In genomic region chr17:77210331-77210730, GRCh38 we compare ENCODE assay signal across 18 cellular contexts.
A peak's percentile ranks its signal among the peaks of the same experiment; 100 is the strongest.
DNase-seq lines count a peak whose midpoint lies in the region; TF ChIP-seq lines count a peak whose summit lies in the region.
"Had no signal": no experiment of that assay in that cellular context is flagged by ENCODE, and none has a peak within 500 bp of the region (broad histone marks: within the 10 kb centered on the region; RNA-seq: fewer than 3 reads in every experiment).

No MANE protein-coding gene starts in this region.

- H3K27ac Mint-ChIP-seq in endothelial cell (ENCODE audit: unreplicated experiment) = peak overlapping the region; percentile 61
- no peak overlapping the region for H3K27ac Mint-ChIP-seq in activated CD4-positive, alpha-beta T cell treated with anti-CD3 and anti-CD28 coated beads, Interleukin-2, amount 10 ng/mL, durations not matched to agents 7 days and 5 days
- H3K27ac Mint-ChIP-seq: activated naive CD8-positive, alpha-beta T cell; naive thymus-derived CD4-positive, alpha-beta T cell; WTC11 had no signal

- DNase-seq in NCI-H2081 (lab: John Stamatoyannopoulos, UW) (peak; percentile 39 to 71), NCI-H2081 treated with DMSO at 0.1 percent for 48 hours (lab: John Stamatoyannopoulos, UW) (no peak), NCI-H2196 treated with DMSO at 0.1 percent for 48 hours (lab: John Stamatoyannopoulos, UW; ENCODE audit: unreplicated experiment) (peak; percentile 61), endothelial cell (ENCODE audit: low spot score) (no peak), substantia nigra (lab: John Stamatoyannopoulos, UW) (peak in 2 of 49 donors; percentile 65 to 70), cardiac septum (ENCODE audit: low spot score) (no peak), DMS79 treated with DMSO at 0.1 percent for 48 hours (lab: John Stamatoyannopoulos, UW) (no peak)
- no peak for DNase-seq in activated CD4-positive, alpha-beta T cell treated with anti-CD3 and anti-CD28 coated beads, Interleukin-2, amount 10 ng/mL, durations not matched to agents 7 days and 5 days
- DNase-seq: COR-L47; H9; heart right ventricle; Kasumi-1; naive thymus-derived CD4-positive, alpha-beta T cell; NCI-H1930; stimulated activated CD4-positive, alpha-beta T cell treated with anti-CD3 and anti-CD28 coated beads, Interleukin-4, amount 100 ng/mL, for 1 hour had no signal

- POLR2A ChIA-PET in activated CD4-positive, alpha-beta T cell treated with anti-CD3 and anti-CD28 coated beads, Interleukin-2, amount 10 ng/mL, durations not matched to agents 7 days and 5 days (lab: Charles Lee) = no interaction called here

- peaks cover 52% of the 10 kb centered on the region for H3K4me1 Mint-ChIP-seq in endothelial cell (ENCODE audit: unreplicated experiment)
- no peaks in the 10 kb centered on the region for H3K4me1 Mint-ChIP-seq in activated CD4-positive, alpha-beta T cell treated with anti-CD3 and anti-CD28 coated beads, Interleukin-2, amount 10 ng/mL, durations not matched to agents 7 days and 5 days
- H3K4me1 Mint-ChIP-seq: central memory CD8-positive, alpha-beta T cell had no signal

- H3K4me3 Mint-ChIP-seq in endothelial cell (ENCODE audit: unreplicated experiment) = peak overlapping the region; percentile 68
- H3K4me3 Mint-ChIP-seq in activated CD4-positive, alpha-beta T cell treated with anti-CD3 and anti-CD28 coated beads, Interleukin-2, amount 10 ng/mL, durations not matched to agents 7 days and 5 days = no peak overlapping the region
- H3K4me3 Mint-ChIP-seq: activated naive CD8-positive, alpha-beta T cell; central memory CD8-positive, alpha-beta T cell; H9; naive thymus-derived CD4-positive, alpha-beta T cell; WTC11 had no signal

- H3K27me3 Mint-ChIP-seq in endothelial cell (ENCODE audit: unreplicated experiment) = peaks cover 18% of the 10 kb centered on the region
- H3K27me3 Mint-ChIP-seq in activated CD4-positive, alpha-beta T cell treated with anti-CD3 and anti-CD28 coated beads, Interleukin-2, amount 10 ng/mL, durations not matched to agents 7 days and 5 days = no peaks in the 10 kb centered on the region
- H3K27me3 Mint-ChIP-seq: activated naive CD8-positive, alpha-beta T cell; central memory CD8-positive, alpha-beta T cell; naive thymus-derived CD4-positive, alpha-beta T cell had no signal

- peak overlapping the region; percentile 85 for H3K27ac ChIP-seq in substantia nigra (ENCODE audit: low read depth, low read length, poor library complexity, severe bottlenecking)

- H3K9me3 Mint-ChIP-seq in endothelial cell (ENCODE audit: unreplicated experiment) = no peaks in the 10 kb centered on the region
- no peaks in the 10 kb centered on the region for H3K9me3 Mint-ChIP-seq in activated CD4-positive, alpha-beta T cell treated with anti-CD3 and anti-CD28 coated beads, Interleukin-2, amount 10 ng/mL, durations not matched to agents 7 days and 5 days
- H3K9me3 Mint-ChIP-seq: central memory CD8-positive, alpha-beta T cell; H9; WTC11 had no signal

- TF ChIP-seq CTCF in endothelial cell (IDR thresholded peaks at IDR 0.05; ENCODE audit: unreplicated experiment) = no peak

- CTCF ChIA-PET in activated CD4-positive, alpha-beta T cell treated with anti-CD3 and anti-CD28 coated beads, Interleukin-2, amount 10 ng/mL, durations not matched to agents 7 days and 5 days (lab: Charles Lee) = interaction anchor here (1.1 kb wide), 1 partner anchor 154 kb away, joined by 3 read pairs; no protein-coding TSS in a partner anchor

- intact Hi-C loops in cardiac septum (cut with DNase I) = loop anchor here (5.0 kb wide), 1 partner anchor 63 kb away; no protein-coding TSS in a partner anchor

- peaks cover 76% of the 10 kb centered on the region for H3K36me3 Mint-ChIP-seq in endothelial cell (ENCODE audit: low read depth, unreplicated experiment)
- H3K36me3 Mint-ChIP-seq in activated CD4-positive, alpha-beta T cell treated with anti-CD3 and anti-CD28 coated beads, Interleukin-2, amount 10 ng/mL, durations not matched to agents 7 days and 5 days (ENCODE audit: low read depth) = peaks cover 42% of the 10 kb centered on the region

Comparison
In these comparisons a context has a peak if more than half of its experiments do, and no peak if none do; other contexts are left out.
1. DNase-seq: peak in NCI-H2081 (2 of 2) and NCI-H2196 treated with DMSO at 0.1 percent for 48 hours (single experiment); none in NCI-H2081 treated with DMSO at 0.1 percent for 48 hours (single experiment), endothelial cell (single experiment), activated CD4-positive, alpha-beta T cell treated with anti-CD3 and anti-CD28 coated beads, Interleukin-2, amount 10 ng/mL, durations not matched to agents 7 days and 5 days (single experiment), cardiac septum (single experiment) and DMS79 treated with DMSO at 0.1 percent for 48 hours (single experiment).